26 cellular contexts compared by ENCODE assay signal in the genomic region with DNA sequence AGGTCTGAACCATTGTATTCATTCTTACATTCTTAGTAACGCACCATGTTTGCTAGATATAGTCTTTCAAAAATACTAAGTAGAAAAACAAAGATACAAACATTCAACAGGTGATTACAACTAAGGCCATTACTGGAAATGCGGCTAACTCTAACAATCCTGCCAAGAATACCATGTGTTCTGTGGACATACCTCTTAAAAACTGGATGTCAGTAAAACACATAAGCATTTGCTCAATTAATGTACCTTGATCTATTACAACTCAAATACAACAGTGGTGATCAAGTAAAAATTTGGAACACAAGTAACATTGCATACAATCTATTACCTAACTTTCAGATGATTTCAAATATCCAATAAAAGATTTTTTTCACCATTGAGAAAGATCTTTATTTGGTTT. TPM values are rescaled to one million over a fixed set of nuclear protein-coding genes. Genes with fewer than 3 reads are reported as not detected.
"Had no signal": no experiment of that assay in that cellular context is flagged by ENCODE, and none has a peak within 500 bp of the region (broad histone marks: within the 10 kb centered on the region; RNA-seq: fewer than 3 reads in every experiment).

No MANE protein-coding gene starts in this region.

- H3K9me3 ChIP-seq: tibial nerve had no signal

- ATAC-seq: activated naive CD4-positive, alpha-beta T cell treated with anti-CD3 and anti-CD28 coated beads, Interleukin-2, amount 50 U/mL, for 72 hours; effector memory CD8-positive, alpha-beta T cell; esophagus mucosa; sciatic nerve; stimulated activated effector memory CD8-positive, alpha-beta T cell treated with anti-CD3 and anti-CD28 coated beads, Interleukin-12 subunit alpha, Interleukin-12 subunit beta, amount 100 ng/mL, for 72 hours; stimulated activated naive CD8-positive, alpha-beta T cell treated with anti-CD3 and anti-CD28 coated beads, Interleukin-15, amount 100 ng/mL, for 72 hours; WTC11 had no signal

- DNase-seq: activated gamma-delta T cell treated with Interleukin-2 at 50 U/mL for 16 hours; activated T-cell treated with anti-CD3 and anti-CD28 coated beads, Interleukin-2, amount 50 U/mL, for 1 hour; aorta; caudate nucleus; effector memory CD8-positive, alpha-beta T cell; foreskin melanocyte; kidney glomerular epithelial cell; left ventricle myocardium inferior; mesenchymal stem cell; nephron progenitor cell; small intestine; stimulated activated CD4-positive, alpha-beta T cell treated with anti-CD3 and anti-CD28 coated beads, Interleukin-2, amount 100 ng/mL, for 24 hours; stimulated activated naive CD8-positive, alpha-beta T cell treated with anti-CD3 and anti-CD28 coated beads, Interleukin-15, amount 100 ng/mL, for 72 hours had no signal

- H3K27ac ChIP-seq: hepatocyte, left ventricle myocardium inferior, tibial nerve had no signal

- H3K27me3 ChIP-seq: hepatocyte, tibial nerve had no signal

- H3K4me3 Mint-ChIP-seq: brain; effector memory CD8-positive, alpha-beta T cell; nephron progenitor cell; stimulated activated effector memory CD8-positive, alpha-beta T cell treated with anti-CD3 and anti-CD28 coated beads, Interleukin-12 subunit alpha, Interleukin-12 subunit beta, amount 100 ng/mL, for 72 hours; stimulated activated naive CD8-positive, alpha-beta T cell treated with anti-CD3 and anti-CD28 coated beads, Interleukin-15, amount 100 ng/mL, for 72 hours; WTC11 had no signal

- H3K79me2 ChIP-seq: hepatocyte had no signal

- H3K4me3 ChIP-seq: hepatocyte, left ventricle myocardium inferior, tibial nerve had no signal

- H3K4me1 ChIP-seq: left ventricle myocardium inferior, tibial nerve had no signal

- H3K27me3 Mint-ChIP-seq: brain; effector memory CD8-positive, alpha-beta T cell; stimulated activated naive CD8-positive, alpha-beta T cell treated with anti-CD3 and anti-CD28 coated beads, Interleukin-15, amount 100 ng/mL, for 72 hours had no signal

- H3K9me3 Mint-ChIP-seq: activated naive CD4-positive, alpha-beta T cell treated with anti-CD3 and anti-CD28 coated beads, Interleukin-2, amount 50 U/mL, for 72 hours; brain; effector memory CD8-positive, alpha-beta T cell; nephron progenitor cell; stimulated activated effector memory CD8-positive, alpha-beta T cell treated with anti-CD3 and anti-CD28 coated beads, Interleukin-12 subunit alpha, Interleukin-12 subunit beta, amount 100 ng/mL, for 72 hours; stimulated activated naive CD8-positive, alpha-beta T cell treated with anti-CD3 and anti-CD28 coated beads, Interleukin-15, amount 100 ng/mL, for 72 hours; WTC11 had no signal

- H3K4me1 Mint-ChIP-seq: brain; nephron progenitor cell; stimulated activated effector memory CD8-positive, alpha-beta T cell treated with anti-CD3 and anti-CD28 coated beads, Interleukin-12 subunit alpha, Interleukin-12 subunit beta, amount 100 ng/mL, for 72 hours; stimulated activated naive CD8-positive, alpha-beta T cell treated with anti-CD3 and anti-CD28 coated beads, Interleukin-15, amount 100 ng/mL, for 72 hours had no signal

- H3K27ac Mint-ChIP-seq: activated naive CD4-positive, alpha-beta T cell treated with anti-CD3 and anti-CD28 coated beads, Interleukin-2, amount 50 U/mL, for 72 hours; brain; effector memory CD8-positive, alpha-beta T cell; nephron progenitor cell; stimulated activated effector memory CD8-positive, alpha-beta T cell treated with anti-CD3 and anti-CD28 coated beads, Interleukin-12 subunit alpha, Interleukin-12 subunit beta, amount 100 ng/mL, for 72 hours; stimulated activated naive CD8-positive, alpha-beta T cell treated with anti-CD3 and anti-CD28 coated beads, Interleukin-15, amount 100 ng/mL, for 72 hours; WTC11 had no signal

- FAIRE-seq: endothelial cell of umbilical vein, small intestine had no signal

- H3K4me2 ChIP-seq: hepatocyte had no signal

- H2AFZ ChIP-seq: hepatocyte had no signal

RNA-seq across cellular contexts. Expression of gene ANGPTL3, which starts 15.4 kb away (rescaled TPM):
- total RNA-seq: activated naive CD4-positive, alpha-beta T cell treated with anti-CD3 and anti-CD28 coated beads, Interleukin-2, amount 50 U/mL, for 72 hours; aorta; dermis microvascular lymphatic vessel endothelial cell; endothelial cell of umbilical vein; esophagus mucosa; left ventricle myocardium inferior; mononuclear cell; myocyte; sciatic nerve; tibial nerve; urinary bladder; WTC11 had no signal
- polyA plus RNA-seq: endothelial cell of umbilical vein, small intestine had no signal
